In genomic region chr1:169108897-169109560, GRCh38 we compare ENCODE assay signal across 8 cellular contexts. TPM values are rescaled to one million over a fixed set of nuclear protein-coding genes. Genes with fewer than 3 reads are reported as not detected.
A peak's percentile ranks its signal among the peaks of the same experiment; 100 is the strongest.
DNase-seq lines count a peak whose midpoint lies in the region; TF ChIP-seq lines count a peak whose summit lies in the region.

No MANE protein-coding gene starts in this region.

- H3K9ac ChIP-seq in HUES6 (ENCODE audit: low read length): peak overlapping the region; percentile 19
- peak overlapping the region; percentile 89; the same call in 1 of the 2 replicates for H3K9ac ChIP-seq in iPS-20b (ENCODE audit: low read depth, low read length)

- no peaks in the 10 kb centered on the region for H3K27me3 Mint-ChIP-seq in activated T-helper 1 cell treated with anti-CD3 and anti-CD28 coated beads, Interleukin-12 subunit alpha, Interleukin-12 subunit beta, Interleukin-2, Interleukin-4 antibody, amounts not matched to agents 30 ng/mL and 10 ng/mL and 1 ng/mL, durations not matched to agents 14 hours and 24 hours and 36 hours (ENCODE audit: insufficient read depth)

- intact Hi-C loops in activated T-helper 1 cell treated with anti-CD3 and anti-CD28 coated beads, Interleukin-12 subunit alpha, Interleukin-12 subunit beta, Interleukin-2, Interleukin-4 antibody, amounts not matched to agents 30 ng/mL and 10 ng/mL and 1 ng/mL, durations not matched to agents 14 hours and 24 hours and 36 hours (cut with micrococcal nuclease): loop anchor here (5.0 to 10.0 kb wide), 7 partner anchors 203 to 764 kb away; partner anchors contain the start of gene SLC19A2
- intact Hi-C loops in stomach (cut with DNase I; ENCODE audit: low total_unique reads): no loop called here

- no peaks in the 10 kb centered on the region for H3K9me3 Mint-ChIP-seq in activated T-helper 1 cell treated with anti-CD3 and anti-CD28 coated beads, Interleukin-12 subunit alpha, Interleukin-12 subunit beta, Interleukin-2, Interleukin-4 antibody, amounts not matched to agents 30 ng/mL and 10 ng/mL and 1 ng/mL, durations not matched to agents 14 hours and 24 hours and 36 hours

- H3K27me3 ChIP-seq in HUES6 (ENCODE audit: control insufficient read depth, insufficient read depth, low read length) (peaks cover 14% of the 10 kb centered on the region), iPS-20b (ENCODE audit: insufficient read depth, low read length) (peaks cover 12% of the 10 kb centered on the region), stomach (no peaks in the 10 kb centered on the region)

- H3K4me1 ChIP-seq in HUES6 (ENCODE audit: control insufficient read depth, insufficient read depth, low read length) (peaks cover 63% of the 10 kb centered on the region), iPS-20b (ENCODE audit: insufficient read depth, low read length) (peaks cover 38% of the 10 kb centered on the region), stomach (peaks cover 39 to 73% (median 55%) of the 10 kb centered on the region in 4 donors)

- H3K27ac ChIP-seq in HUES6 (ENCODE audit: low read depth, low read length) (no peak overlapping the region), iPS-20b (ENCODE audit: low read length) (no peak overlapping the region), stomach (peak overlapping the region; percentile 94 to 98 (median 96))

- peaks cover 53% of the 10 kb centered on the region for H3K4me1 Mint-ChIP-seq in activated T-helper 1 cell treated with anti-CD3 and anti-CD28 coated beads, Interleukin-12 subunit alpha, Interleukin-12 subunit beta, Interleukin-2, Interleukin-4 antibody, amounts not matched to agents 30 ng/mL and 10 ng/mL and 1 ng/mL, durations not matched to agents 14 hours and 24 hours and 36 hours (ENCODE audit: low read depth)

- peaks cover 25% of the 10 kb centered on the region for H3K36me3 ChIP-seq in HUES6 (ENCODE audit: control insufficient read depth, insufficient read depth, low read length)
- peaks cover 29% of the 10 kb centered on the region for H3K36me3 ChIP-seq in iPS-20b (ENCODE audit: insufficient read depth, low read depth, low read length)
- peaks cover 21 to 29% (median 23%) of the 10 kb centered on the region in 4 donors for H3K36me3 ChIP-seq in stomach

- H3K9me3 ChIP-seq in HUES6 (ENCODE audit: control insufficient read depth, insufficient read depth, low read depth, low read length) (no peaks in the 10 kb centered on the region), iPS-20b (ENCODE audit: insufficient read depth, low read depth, low read length) (no peaks in the 10 kb centered on the region), stomach (no peaks in the 10 kb centered on the region)

- H3K4me3 Mint-ChIP-seq in activated T-helper 1 cell treated with anti-CD3 and anti-CD28 coated beads, Interleukin-12 subunit alpha, Interleukin-12 subunit beta, Interleukin-2, Interleukin-4 antibody, amounts not matched to agents 30 ng/mL and 10 ng/mL and 1 ng/mL, durations not matched to agents 14 hours and 24 hours and 36 hours: peak overlapping the region; percentile 89

- DNase-seq in NCI-H1436 treated with DMSO at 0.1 percent for 48 hours (lab: John Stamatoyannopoulos, UW): peak; percentile 17
- DNase-seq in NCI-H1436 (lab: John Stamatoyannopoulos, UW): no peak
- no peak for DNase-seq in activated T-helper 1 cell treated with anti-CD3 and anti-CD28 coated beads, Interleukin-12 subunit alpha, Interleukin-12 subunit beta, Interleukin-2, Interleukin-4 antibody, amounts not matched to agents 30 ng/mL and 10 ng/mL and 1 ng/mL, durations not matched to agents 14 hours and 24 hours and 36 hours (ENCODE audit: low spot score)
- peak; percentile 59 for DNase-seq in stomach
- DNase-seq in stimulated activated CD8-positive, alpha-beta memory T cell treated with anti-CD3 and anti-CD28 coated beads, Interleukin-4, amount 100 ng/mL, for 48 hours: no peak
- no peak for DNase-seq in stimulated activated CD4-positive, alpha-beta T cell treated with anti-CD3 and anti-CD28 coated beads, Interleukin-15, amount 100 ng/mL, for 24 hours

- H3K4me3 ChIP-seq in HUES6 (ENCODE audit: low read depth, low read length): peak overlapping the region; percentile 90
- H3K4me3 ChIP-seq in iPS-20b (ENCODE audit: low read length): peak overlapping the region; percentile 96; the same call in 1 of the 2 replicates
- peak overlapping the region; percentile 75 to 96 (median 79) for H3K4me3 ChIP-seq in stomach

- TF ChIP-seq POLR2A in stomach (IDR thresholded peaks at IDR 0.05): no peak

- TF ChIP-seq EP300 in stomach (IDR thresholded peaks at IDR 0.05): no peak

- peak in 3 of 7 experiments; percentile 3 to 38 (median 30) for TF ChIP-seq CTCF in stomach (IDR thresholded peaks at IDR 0.05)

- 37 to 46% (median 39%) methylated on average over 10 of the region's 10 CpGs for WGBS in stomach, 5 donors

- H3K36me3 Mint-ChIP-seq in activated T-helper 1 cell treated with anti-CD3 and anti-CD28 coated beads, Interleukin-12 subunit alpha, Interleukin-12 subunit beta, Interleukin-2, Interleukin-4 antibody, amounts not matched to agents 30 ng/mL and 10 ng/mL and 1 ng/mL, durations not matched to agents 14 hours and 24 hours and 36 hours (ENCODE audit: low read depth): peaks cover 18% of the 10 kb centered on the region

- H3K27ac Mint-ChIP-seq in activated T-helper 1 cell treated with anti-CD3 and anti-CD28 coated beads, Interleukin-12 subunit alpha, Interleukin-12 subunit beta, Interleukin-2, Interleukin-4 antibody, amounts not matched to agents 30 ng/mL and 10 ng/mL and 1 ng/mL, durations not matched to agents 14 hours and 24 hours and 36 hours: peak overlapping the region; percentile 69

RNA-seq across cellular contexts. Expression of gene ATP1B1, which starts 2.5 kb away (rescaled TPM):
- 12.3 TPM in 2 replicates for total RNA-seq in activated T-helper 1 cell treated with anti-CD3 and anti-CD28 coated beads, Interleukin-12 subunit alpha, Interleukin-12 subunit beta, Interleukin-2, Interleukin-4 antibody, amounts not matched to agents 30 ng/mL and 10 ng/mL and 1 ng/mL, durations not matched to agents 14 hours and 24 hours and 36 hours
- 100 to 1,000 TPM; 106 to 507 (median 272) TPM for total RNA-seq in stomach
- polyA plus RNA-seq in stomach: 100 to 1,000 TPM in 2 of 3 donors, 10 to 100 TPM in 1; 59.9 to 176 (median 109) TPM

Comparison
In these comparisons a context has a peak if more than half of its experiments do, and no peak if none do; other contexts are left out.
1. DNase-seq: peak in NCI-H1436 treated with DMSO at 0.1 percent for 48 hours (single experiment) and stomach (single experiment); none in NCI-H1436 (single experiment), activated T-helper 1 cell treated with anti-CD3 and anti-CD28 coated beads, Interleukin-12 subunit alpha, Interleukin-12 subunit beta, Interleukin-2, Interleukin-4 antibody, amounts not matched to agents 30 ng/mL and 10 ng/mL and 1 ng/mL, durations not matched to agents 14 hours and 24 hours and 36 hours (single experiment), stimulated activated CD8-positive, alpha-beta memory T cell treated with anti-CD3 and anti-CD28 coated beads, Interleukin-4, amount 100 ng/mL, for 48 hours (single experiment) and stimulated activated CD4-positive, alpha-beta T cell treated with anti-CD3 and anti-CD28 coated beads, Interleukin-15, amount 100 ng/mL, for 24 hours (single experiment).
2. H3K27ac ChIP-seq: peak in stomach (5 of 5); none in HUES6 (single experiment) and iPS-20b (single experiment).
3. Peak in every context shown above with its lines, with median percentiles within 50 percentile points of each other: H3K4me3 ChIP-seq.